In the genomic region with DNA sequence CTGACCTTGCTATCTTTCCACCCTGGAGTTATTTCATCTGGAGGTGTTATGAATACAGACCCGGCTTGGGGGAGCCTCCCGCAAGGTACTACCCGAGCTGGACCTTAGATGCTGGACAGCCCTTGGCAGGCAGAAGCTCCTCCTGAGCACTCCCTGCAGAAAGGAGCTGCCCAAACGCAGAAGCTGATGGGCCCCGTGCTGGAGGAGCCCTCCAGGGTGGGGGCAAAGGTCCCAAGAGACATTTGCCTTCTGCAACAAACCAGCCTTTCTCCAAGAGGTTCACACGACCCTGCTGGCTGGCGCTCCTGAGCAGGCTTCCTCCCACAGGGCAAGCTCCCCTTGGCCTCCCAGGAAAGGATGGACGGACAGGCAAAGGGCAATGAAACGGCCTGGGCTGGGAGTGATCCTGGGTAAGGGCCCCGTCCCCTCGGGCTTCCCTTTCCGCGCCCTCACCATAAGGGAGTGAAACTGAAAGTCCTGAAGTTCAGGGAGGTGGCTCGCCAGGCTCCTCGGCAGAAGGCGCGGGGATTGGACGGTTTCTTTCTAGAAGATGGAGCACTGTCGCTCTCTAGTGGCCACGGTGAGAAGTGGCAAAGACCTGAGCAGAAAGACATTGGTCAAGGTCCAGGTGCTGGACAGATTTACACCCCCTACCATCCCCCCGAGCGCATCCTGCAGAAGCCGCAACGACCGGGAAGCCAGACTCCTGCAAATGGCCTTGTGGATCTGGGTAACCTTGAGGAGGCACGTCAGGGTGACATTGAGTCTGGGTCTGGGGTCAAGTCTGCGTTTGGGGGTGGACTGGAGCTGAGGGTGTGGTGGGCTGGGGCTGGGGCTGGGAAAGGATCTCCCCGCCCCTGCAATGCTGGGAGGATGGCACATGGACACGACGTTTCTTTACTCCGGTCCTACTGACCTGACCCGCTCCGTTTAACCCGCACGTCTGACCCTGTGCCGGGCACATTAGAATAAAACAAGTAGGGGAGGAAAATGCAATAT, we compare ENCODE assay signal across 8 cellular contexts. TPM values are rescaled to one million over a fixed set of nuclear protein-coding genes. Genes with fewer than 3 reads are reported as not detected.
DNase-seq lines count a peak whose midpoint lies in the region; ATAC-seq, FAIRE-seq and TF ChIP-seq lines count a peak whose summit lies in the region.

No MANE protein-coding gene starts in this region.

- peak overlapping the region; percentile 75 to 77 (median 76) for H3K27ac ChIP-seq in Peyer's patch
- peak overlapping the region; percentile 59 for H3K27ac ChIP-seq in fibroblast of lung (ENCODE audit: insufficient read depth, low read length)
- H3K27ac ChIP-seq in naive thymus-derived CD4-positive, alpha-beta T cell (ENCODE audit: low read depth, low read length) = peak overlapping the region; percentile 72

- H3K36me3 Mint-ChIP-seq in naive thymus-derived CD4-positive, alpha-beta T cell = no peaks in the 10 kb centered on the region
- H3K36me3 Mint-ChIP-seq in stimulated activated memory B cell treated with anti-CD40 and anti-IgM and Interleukin-4, amounts not matched to agents 10 μg/mL and 1 μg/mL and 100 μg/mL, for 72 hours = no peaks in the 10 kb centered on the region

- TF ChIP-seq CTCF in D721Med (IDR thresholded peaks at IDR 0.05; ENCODE audit: insufficient read depth, missing control alignments) (peak; percentile 95), Peyer's patch (IDR thresholded peaks at IDR 0.05) (peak; percentile 65 to 98 (median 95)), fibroblast of lung (conservative IDR thresholded peaks at IDR 0.05 in 1 of 2, IDR thresholded peaks at IDR 0.05 in 1 of 2; ENCODE audit: low read depth in 1 of 2, low read length in 2 of 2) (peak; percentile 89 to 91)

- no peaks in the 10 kb centered on the region for H4K20me1 ChIP-seq in fibroblast of lung (ENCODE audit: control insufficient read depth, extremely low read depth, insufficient read depth, low read length)

- H3K27me3 ChIP-seq in Peyer's patch (no peaks in the 10 kb centered on the region), fibroblast of lung (ENCODE audit: control insufficient read depth, insufficient read depth, low read length) (peaks cover 7% of the 10 kb centered on the region)
- no peaks in the 10 kb centered on the region for H3K27me3 ChIP-seq in naive thymus-derived CD4-positive, alpha-beta T cell (ENCODE audit: control insufficient read depth in 2 of 2, insufficient read depth in 2 of 2, low read length in 2 of 2)

- H3K9me3 ChIP-seq in Peyer's patch (no peaks in the 10 kb centered on the region), fibroblast of lung (ENCODE audit: control insufficient read depth, insufficient read depth, low read depth, low read length) (no peaks in the 10 kb centered on the region)
- no peaks in the 10 kb centered on the region for H3K9me3 ChIP-seq in naive thymus-derived CD4-positive, alpha-beta T cell (ENCODE audit: control insufficient read depth in 2 of 3, low read length in 3 of 3)

- H3K4me3 Mint-ChIP-seq in naive thymus-derived CD4-positive, alpha-beta T cell = peak overlapping the region; percentile 77 to 96 (median 94)
- peak overlapping the region; percentile 89 for H3K4me3 Mint-ChIP-seq in stimulated activated memory B cell treated with anti-CD40 and anti-IgM and Interleukin-4, amounts not matched to agents 10 μg/mL and 1 μg/mL and 100 μg/mL, for 72 hours

- H3K27ac Mint-ChIP-seq in naive thymus-derived CD4-positive, alpha-beta T cell = peak overlapping the region; percentile 88 to 98 (median 95)
- peak overlapping the region; percentile 86 for H3K27ac Mint-ChIP-seq in stimulated activated memory B cell treated with anti-CD40 and anti-IgM and Interleukin-4, amounts not matched to agents 10 μg/mL and 1 μg/mL and 100 μg/mL, for 72 hours

- CTCF ChIA-PET in naive thymus-derived CD4-positive, alpha-beta T cell (lab: Charles Lee) = interaction anchor here (0.6 to 2.2 kb wide), 18 partner anchors 9 to 892 kb away, joined by 3 to 12 read pairs (median 4); no protein-coding TSS in a partner anchor

- intact Hi-C loops in naive thymus-derived CD4-positive, alpha-beta T cell (cut with micrococcal nuclease) = loop anchor here (1.0 to 5.0 kb wide), 10 partner anchors 13 to 1213 kb away; a partner anchor contains a TSS

- POLR2A ChIA-PET in naive thymus-derived CD4-positive, alpha-beta T cell (lab: Charles Lee) = interaction anchor here (0.7 to 1.5 kb wide), 3 partner anchors 9 to 412 kb away, joined by 3 to 4 read pairs (median 4); no protein-coding TSS in a partner anchor

- no peaks in the 10 kb centered on the region for H3K79me2 ChIP-seq in fibroblast of lung (ENCODE audit: control insufficient read depth, insufficient read depth, low read length)

- H3K4me1 Mint-ChIP-seq in naive thymus-derived CD4-positive, alpha-beta T cell = peaks cover 0 to 24% (median 20%) of the 10 kb centered on the region in 7 donors
- peaks cover 26% of the 10 kb centered on the region for H3K4me1 Mint-ChIP-seq in stimulated activated memory B cell treated with anti-CD40 and anti-IgM and Interleukin-4, amounts not matched to agents 10 μg/mL and 1 μg/mL and 100 μg/mL, for 72 hours

- ATAC-seq in GM21515 (IDR thresholded peaks at IDR 0.05; ENCODE audit: unreplicated experiment) = peak; percentile 87
- ATAC-seq in naive thymus-derived CD4-positive, alpha-beta T cell = peak; percentile 98
- peak; percentile 83 for ATAC-seq in stimulated activated memory B cell treated with anti-CD40 and anti-IgM and Interleukin-4, amounts not matched to agents 10 μg/mL and 1 μg/mL and 100 μg/mL, for 72 hours

- peak overlapping the region; percentile 99 for H2AFZ ChIP-seq in fibroblast of lung (ENCODE audit: low read length)

- peak; percentile 44 to 48 for TF ChIP-seq POLR2A in Peyer's patch (IDR thresholded peaks at IDR 0.05)

- peak; percentile 46 for FAIRE-seq in D721Med (lab: Jason Lieb, UNC)

- H3K4me2 ChIP-seq in fibroblast of lung (ENCODE audit: extremely low read depth, insufficient read depth, low read length) = peak overlapping the region; percentile 95

- peak overlapping the region; percentile 61 for H3K9ac ChIP-seq in fibroblast of lung (ENCODE audit: insufficient read depth, low read length)

- peak overlapping the region; percentile 69 for H3K4me3 ChIP-seq in Jurkat, Clone E6-1 (ENCODE audit: low read length)
- H3K4me3 ChIP-seq in Peyer's patch = peak overlapping the region; percentile 43 to 63 (median 57)
- H3K4me3 ChIP-seq in fibroblast of lung (replicated peaks in 1 of 4; ENCODE audit: control extremely low read depth in 1 of 4, insufficient read depth in 1 of 4, low read depth in 3 of 4, low read length in 4 of 4) = peak overlapping the region; percentile 64 to 78 (median 72)
- peak overlapping the region; percentile 78 for H3K4me3 ChIP-seq in naive thymus-derived CD4-positive, alpha-beta T cell (ENCODE audit: low read length)

- H3K9me3 Mint-ChIP-seq in naive thymus-derived CD4-positive, alpha-beta T cell = no peaks in the 10 kb centered on the region
- no peaks in the 10 kb centered on the region for H3K9me3 Mint-ChIP-seq in stimulated activated memory B cell treated with anti-CD40 and anti-IgM and Interleukin-4, amounts not matched to agents 10 μg/mL and 1 μg/mL and 100 μg/mL, for 72 hours

- H3K4me1 ChIP-seq in Peyer's patch (peaks cover 0 to 17% (median 3%) of the 10 kb centered on the region in 4 donors), fibroblast of lung (ENCODE audit: control insufficient read depth, extremely low read depth, insufficient read depth, low read length) (peaks cover 10% of the 10 kb centered on the region)
- peaks cover 5 to 10% of the 10 kb centered on the region in 2 donors for H3K4me1 ChIP-seq in naive thymus-derived CD4-positive, alpha-beta T cell (ENCODE audit: control insufficient read depth in 2 of 2, insufficient read depth in 2 of 2, low read length in 2 of 2)

- DNase-seq in D721Med (ENCODE audit: insufficient read length, low spot score) (peak; percentile 76), Peyer's patch (peak; percentile 86 to 95 (median 88)), activated T-helper 1 cell treated with Interleukin-2 at 50 U/mL for 16 hours (ENCODE audit: low read depth) (peak; percentile 70), fibroblast of lung (ENCODE audit: low read depth in 2 of 2) (peak; percentile 66 to 84)
- peak; percentile 75 for DNase-seq in Jurkat, Clone E6-1 (ENCODE audit: low read depth, low spot score)
- peak; percentile 64 to 85 (median 80) for DNase-seq in naive thymus-derived CD4-positive, alpha-beta T cell

- H3K27me3 Mint-ChIP-seq in naive thymus-derived CD4-positive, alpha-beta T cell = peaks cover 6 to 26% (median 15%) of the 10 kb centered on the region in 5 donors
- peaks cover 17% of the 10 kb centered on the region for H3K27me3 Mint-ChIP-seq in stimulated activated memory B cell treated with anti-CD40 and anti-IgM and Interleukin-4, amounts not matched to agents 10 μg/mL and 1 μg/mL and 100 μg/mL, for 72 hours

- no peaks in the 10 kb centered on the region for H3K36me3 ChIP-seq in Peyer's patch
- no peaks in the 10 kb centered on the region for H3K36me3 ChIP-seq in fibroblast of lung (ENCODE audit: control insufficient read depth, insufficient read depth, low read length)
- no peaks in the 10 kb centered on the region for H3K36me3 ChIP-seq in naive thymus-derived CD4-positive, alpha-beta T cell (ENCODE audit: control insufficient read depth in 2 of 3, insufficient read depth in 3 of 3, low read length in 3 of 3)

RNA-seq across cellular contexts. Expression of a gene that starts 56.4 kb away (rescaled TPM):
- 16.0 TPM for polyA plus RNA-seq in Jurkat, Clone E6-1 (2012; ENCODE audit: insufficient read depth, insufficient read length)
- total RNA-seq in Peyer's patch (10 to 100 TPM; 38.8 to 97.2 (median 81.0) TPM), fibroblast of lung (2.6 and 6.1 TPM in 2 replicates)
- polyA plus RNA-seq in fibroblast of lung = 5.0 and 5.5 TPM in 2 replicates
- 6.6 and 6.8 TPM in 2 replicates for polyA plus RNA-seq in fibroblast of lung (2012)
- polyA minus RNA-seq in fibroblast of lung (ENCODE audit: low replicate concordance) = 8.7 and 9.3 TPM in 2 replicates
- total RNA-seq in naive thymus-derived CD4-positive, alpha-beta T cell = 1 to 10 TPM in 1 of 5 experiments, under 1 TPM in 4; 0.05 to 3.4 (median 0.34) TPM
- under 1 TPM in 1 of 2 donors, not detected in 1; 0.11 TPM for polyA plus RNA-seq in naive thymus-derived CD4-positive, alpha-beta T cell

Comparison
In these comparisons a context has a peak if more than half of its experiments do, and no peak if none do; other contexts are left out.
1. Peak in every context shown above with its lines: DNase-seq, ATAC-seq, H3K4me3 ChIP-seq and H3K27ac ChIP-seq.